Comparison of ENCODE assay signal across 1 cellular context in the genomic region with DNA sequence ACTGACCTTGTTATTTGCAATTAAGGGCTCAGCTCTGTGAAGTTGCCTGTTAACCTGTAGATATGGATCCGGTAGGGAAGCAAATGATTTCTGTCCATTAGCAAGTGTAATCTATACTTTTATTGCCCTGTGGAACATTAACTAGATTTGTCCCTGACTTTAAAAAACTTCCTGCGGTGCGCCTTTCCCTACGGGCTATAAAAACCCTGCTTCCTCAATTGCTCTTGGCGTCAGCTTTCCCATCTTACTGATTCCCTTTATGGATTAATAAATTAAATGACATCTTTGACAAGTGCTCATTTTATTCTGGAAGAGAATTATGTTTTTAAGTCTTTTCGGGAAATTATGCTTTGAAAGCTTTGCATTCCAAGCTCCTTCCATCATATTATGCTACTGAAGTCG.
TF ChIP-seq lines count a peak whose summit lies in the region.

No MANE protein-coding gene starts in this region.

TF ChIP-seq in IMR-90, 13 proteins besides CTCF, POLR2A, EP300 and RAD21 (continued from another document):
- TF ChIP-seq, protein P1, sequence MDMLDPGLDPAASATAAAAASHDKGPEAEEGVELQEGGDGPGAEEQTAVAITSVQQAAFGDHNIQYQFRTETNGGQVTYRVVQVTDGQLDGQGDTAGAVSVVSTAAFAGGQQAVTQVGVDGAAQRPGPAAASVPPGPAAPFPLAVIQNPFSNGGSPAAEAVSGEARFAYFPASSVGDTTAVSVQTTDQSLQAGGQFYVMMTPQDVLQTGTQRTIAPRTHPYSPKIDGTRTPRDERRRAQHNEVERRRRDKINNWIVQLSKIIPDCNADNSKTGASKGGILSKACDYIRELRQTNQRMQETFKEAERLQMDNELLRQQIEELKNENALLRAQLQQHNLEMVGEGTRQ (IDR thresholded peaks at IDR 0.05; ENCODE audit: low read depth, low read length): no peak
- TF ChIP-seq BHLHE40 (IDR thresholded peaks at IDR 0.05; ENCODE audit: low read depth, low read length): no peak
- TF ChIP-seq NFE2L2 (IDR thresholded peaks at IDR 0.05; ENCODE audit: low read depth, low read length): no peak
